In genomic region chr1:119635801-119636390, GRCh38 we compare ENCODE assay signal across 11 cellular contexts. TPM values are rescaled to one million over a fixed set of nuclear protein-coding genes. Genes with fewer than 3 reads are reported as not detected.
A peak's percentile ranks its signal among the peaks of the same experiment; 100 is the strongest.
DNase-seq lines count a peak whose midpoint lies in the region; ATAC-seq and TF ChIP-seq lines count a peak whose summit lies in the region.
"Had no signal": no experiment of that assay in that cellular context is flagged by ENCODE, and none has a peak within 500 bp of the region (broad histone marks: within the 10 kb centered on the region; RNA-seq: fewer than 3 reads in every experiment).

No MANE protein-coding gene starts in this region.

- H3K9me3 Mint-ChIP-seq in CD14-positive monocyte: peaks cover 0 to 3% (median 0%) of the 10 kb centered on the region in 7 donors

- TF ChIP-seq CTCF in CD14-positive monocyte (IDR thresholded peaks at IDR 0.05): no peak

- DNase-seq in glomerular visceral epithelial cell (ENCODE audit: extremely low spot score): peak; percentile 44
- no peak for DNase-seq in stimulated activated CD4-positive, alpha-beta T cell treated with anti-CD3 and anti-CD28 coated beads, Interleukin-4, amount 100 ng/mL, for 24 hours
- no peak for DNase-seq in NCI-H2171 (lab: John Stamatoyannopoulos, UW)
- no peak for DNase-seq in CD14-positive monocyte (ENCODE audit: low spot score)
- DNase-seq in NCI-H345 (lab: John Stamatoyannopoulos, UW): no peak
- DNase-seq: H7, NCI-H1694 treated with DMSO at 0.1 percent for 48 hours, uterus had no signal

- intact Hi-C loops in CD14-positive monocyte (cut with micrococcal nuclease): loop anchor here in 1 of 2 donors (2.0 kb wide), 1 partner anchor 19 kb away; no protein-coding TSS in a partner anchor

- ATAC-seq in GM18498 (IDR thresholded peaks at IDR 0.05; ENCODE audit: unreplicated experiment) (peak; percentile 68), GM21619 (IDR thresholded peaks at IDR 0.05; ENCODE audit: unreplicated experiment) (peak; percentile 63), HG03571 (IDR thresholded peaks at IDR 0.05; ENCODE audit: unreplicated experiment) (peak; percentile 56)

- H3K27me3 Mint-ChIP-seq in CD14-positive monocyte (ENCODE audit: low read depth in 3 of 3): peaks cover 16 to 24% (median 24%) of the 10 kb centered on the region in 3 donors

- H3K4me3 Mint-ChIP-seq in CD14-positive monocyte: no peak overlapping the region

- peaks cover 28 to 31% of the 10 kb centered on the region in 2 donors for H3K36me3 Mint-ChIP-seq in CD14-positive monocyte

- peaks cover 14% of the 10 kb centered on the region for H3K4me1 Mint-ChIP-seq in CD14-positive monocyte

- H3K27ac Mint-ChIP-seq in CD14-positive monocyte: no peak overlapping the region

RNA-seq across cellular contexts. Expression of gene ZNF697, which starts 12.2 kb away (rescaled TPM):
- under 1 TPM; 0.37 to 0.49 TPM for polyA plus RNA-seq in CD14-positive monocyte
